ENCODE assay signal across 15 cellular contexts in genomic region chr12:74801625-74802024, GRCh38.
DNase-seq lines count a peak whose midpoint lies in the region; ATAC-seq, FAIRE-seq and TF ChIP-seq lines count a peak whose summit lies in the region.
"Had no signal": no experiment of that assay in that cellular context is flagged by ENCODE, and none has a peak within 500 bp of the region (broad histone marks: within the 10 kb centered on the region; RNA-seq: fewer than 3 reads in every experiment).

No MANE protein-coding gene starts in this region.

- DNase-seq in H54 (ENCODE audit: insufficient read length, low spot score) = no peak
- DNase-seq in LoVo (ENCODE audit: low spot score) = peak; percentile 23
- peak; percentile 28 for DNase-seq in bronchial epithelial cell (ENCODE audit: low read depth)
- DNase-seq in left lung = no peak
- DNase-seq in DMS53 (lab: John Stamatoyannopoulos, UW) = no peak
- no peak for DNase-seq in NCI-H1105 treated with DMSO at 0.1 percent for 48 hours (lab: John Stamatoyannopoulos, UW)
- DNase-seq in SIG-M5 treated with dmso at 0.1 percent for 504 hours (lab: John Stamatoyannopoulos, UW; ENCODE audit: unreplicated experiment) = no peak
- no peak for DNase-seq in NCI-H524 treated with DMSO at 0.1 percent for 48 hours (lab: John Stamatoyannopoulos, UW)
- DNase-seq: CD8-positive, alpha-beta memory T cell; GM23248; HFFc6; NCI-H1417; NCI-H1930; NCI-H524 had no signal

- intact Hi-C loops in left lung (cut with DNase I) = no loop called here

- TF ChIP-seq POLR2A in H54 (IDR thresholded peaks at IDR 0.05; ENCODE audit: low read depth, low read length) = no peak

- H3K27me3 ChIP-seq in bronchial epithelial cell (ENCODE audit: control insufficient read depth, insufficient read depth, low read length) (no peaks in the 10 kb centered on the region), left lung (no peaks in the 10 kb centered on the region)
- H3K27me3 ChIP-seq: BLaER1 had no signal

- TF ChIP-seq CTCF in bronchial epithelial cell (IDR thresholded peaks at IDR 0.05; ENCODE audit: insufficient read depth, low read length, severe bottlenecking) (no peak), left lung (IDR thresholded peaks at IDR 0.05) (no peak)

- peak; percentile 52 for ATAC-seq in left lung

- no peaks in the 10 kb centered on the region for H3K9me3 ChIP-seq in left lung
- H3K9me3 ChIP-seq: BLaER1 had no signal

- peak; percentile 60 for FAIRE-seq in H54 (lab: Jason Lieb, UNC)
- FAIRE-seq in bronchial epithelial cell (lab: Jason Lieb, UNC) = no peak

- H3K36me3 ChIP-seq in bronchial epithelial cell (ENCODE audit: control insufficient read depth, insufficient read depth, low read length) (no peaks in the 10 kb centered on the region), left lung (no peaks in the 10 kb centered on the region)
- H3K36me3 ChIP-seq: BLaER1 had no signal

- H3K4me3 ChIP-seq in bronchial epithelial cell (ENCODE audit: low read depth, low read length) = no peak overlapping the region
- no peak overlapping the region for H3K4me3 ChIP-seq in left lung
- H3K4me3 ChIP-seq: BLaER1, GM23248 had no signal

- H3K4me1 ChIP-seq in left lung = no peaks in the 10 kb centered on the region
- H3K4me1 ChIP-seq: BLaER1 had no signal

- H3K27ac ChIP-seq in left lung = no peak overlapping the region
- H3K27ac ChIP-seq: BLaER1, GM23248 had no signal

Comparison
In these comparisons a context has a peak if more than half of its experiments do, and no peak if none do; other contexts are left out.
1. DNase-seq: peak in LoVo (single experiment) and bronchial epithelial cell (single experiment); none in H54 (single experiment), left lung (0 of 2), DMS53 (single experiment), NCI-H1105 treated with DMSO at 0.1 percent for 48 hours (single experiment), SIG-M5 treated with dmso at 0.1 percent for 504 hours (single experiment) and NCI-H524 treated with DMSO at 0.1 percent for 48 hours (single experiment).